8 cellular contexts compared by ENCODE assay signal in genomic region chr15:82985688-82986441, GRCh38. TPM values are rescaled to one million over a fixed set of nuclear protein-coding genes. Genes with fewer than 3 reads are reported as not detected.
DNase-seq lines count a peak whose midpoint lies in the region; ATAC-seq, FAIRE-seq and TF ChIP-seq lines count a peak whose summit lies in the region.

Gene RAMAC, plus strand, starts transcription at chr15:82986210. Its CDS starts 2,809 bp downstream, at chr15:82989019.

- H3K4me3 ChIP-seq in ACC112 (ENCODE audit: low read depth, low read length) (peak within 1 kb of the TSS; percentile 81), bronchial epithelial cell (ENCODE audit: low read depth, low read length) (peak within 1 kb of the TSS; percentile 54), small intestine (ENCODE audit: low read depth in 1 of 2, low read length in 2 of 2) (peak within 1 kb of the TSS; percentile 64 to 73)

- peaks cover 32% of the 10 kb centered on the region for H3K79me2 ChIP-seq in ACC112 (ENCODE audit: control insufficient read depth, insufficient read depth, low read length, unreplicated experiment)

- ATAC-seq in GM18868 (IDR thresholded peaks at IDR 0.05; ENCODE audit: unreplicated experiment) (peak; percentile 96), HG03108 (IDR thresholded peaks at IDR 0.05; ENCODE audit: unreplicated experiment) (peak; percentile 94)

- H3K4me1 ChIP-seq in ACC112 (ENCODE audit: control insufficient read depth, insufficient read depth, low read length, unreplicated experiment): peaks cover 7% of the 10 kb centered on the region
- H3K4me1 ChIP-seq in small intestine (ENCODE audit: control insufficient read depth in 2 of 2, insufficient read depth in 1 of 2, low read depth in 1 of 2, low read length in 1 of 2): peaks cover 0 to 2% of the 10 kb centered on the region in 2 donors

- peaks cover 8% of the 10 kb centered on the region for H3K36me3 ChIP-seq in ACC112 (ENCODE audit: insufficient read depth, low read length)
- peaks cover 1% of the 10 kb centered on the region for H3K36me3 ChIP-seq in bronchial epithelial cell (ENCODE audit: control insufficient read depth, insufficient read depth, low read length)
- H3K36me3 ChIP-seq in small intestine (ENCODE audit: control insufficient read depth in 2 of 2, insufficient read depth in 2 of 2, low read length in 2 of 2): no peaks in the 10 kb centered on the region

- FAIRE-seq in bronchial epithelial cell (lab: Jason Lieb, UNC) (peak; percentile 23), small intestine (lab: Jason Lieb, UNC) (no peak)

- no peak for TF ChIP-seq CTCF in VCaP (conservative IDR thresholded peaks at IDR 0.05)
- no peak for TF ChIP-seq CTCF in bronchial epithelial cell (IDR thresholded peaks at IDR 0.05; ENCODE audit: insufficient read depth, low read length, severe bottlenecking)

- H3K27ac ChIP-seq in ACC112 (ENCODE audit: low read depth, low read length) (peak within 1 kb of the TSS; percentile 9; the same call in 1 of the 2 replicates), VCaP (peak within 1 kb of the TSS; percentile 92), small intestine (ENCODE audit: low read depth in 1 of 2, low read length in 1 of 2) (peak within 1 kb of the TSS; percentile 66 to 89)

- H3K27me3 ChIP-seq in ACC112 (ENCODE audit: insufficient read depth, low read length) (no peaks in the 10 kb centered on the region), bronchial epithelial cell (ENCODE audit: control insufficient read depth, insufficient read depth, low read length) (no peaks in the 10 kb centered on the region), small intestine (ENCODE audit: control insufficient read depth in 2 of 2, insufficient read depth in 2 of 2, low read length in 2 of 2) (no peaks in the 10 kb centered on the region)

- 1 to 3% (median 2%) methylated on average over 41 to 45 of the region's 45 CpGs for WGBS in small intestine, 3 donors

- H3K9me3 ChIP-seq in small intestine (ENCODE audit: control insufficient read depth, low read depth): no peaks in the 10 kb centered on the region

- DNase-seq in NCI-H2196 (lab: John Stamatoyannopoulos, UW; ENCODE audit: unreplicated experiment) (peak; percentile 90), bronchial epithelial cell (ENCODE audit: low read depth) (peak; percentile 92), iPS-NIHi11 (ENCODE audit: low spot score) (peak; percentile 87), small intestine (peak; percentile 97)

- peak within 1 kb of the TSS; percentile 75 for H2AFZ ChIP-seq in ACC112 (ENCODE audit: low read length, unreplicated experiment)

RNA-seq across cellular contexts. Expression of gene RAMAC, which starts in this region (rescaled TPM):
- 83.7 and 100 TPM in 2 replicates for total RNA-seq in bronchial epithelial cell
- 10 to 100 TPM; 18.2 to 21.5 (median 18.9) TPM for polyA plus RNA-seq in small intestine

Comparison
In these comparisons a context has a peak if more than half of its experiments do, and no peak if none do; other contexts are left out.
1. Peak in every context shown above with its lines: DNase-seq, ATAC-seq, H3K4me3 ChIP-seq and H3K27ac ChIP-seq.
2. H3K27ac ChIP-seq: peak in every context shown above with its lines; median percentile 92 in VCaP; 78 in small intestine; 9 in ACC112.